8 cellular contexts compared by ENCODE assay signal in genomic region chr5:96868603-96869371, GRCh38. TPM values are rescaled to one million over a fixed set of nuclear protein-coding genes. Genes with fewer than 3 reads are reported as not detected.
A peak's percentile ranks its signal among the peaks of the same experiment; 100 is the strongest.
DNase-seq lines count a peak whose midpoint lies in the region; ATAC-seq and TF ChIP-seq lines count a peak whose summit lies in the region.

No MANE protein-coding gene starts in this region.

- H3K27me3 ChIP-seq in breast epithelium (no peaks in the 10 kb centered on the region), tibial artery (no peaks in the 10 kb centered on the region)

- no peaks in the 10 kb centered on the region for H3K36me3 ChIP-seq in breast epithelium
- no peaks in the 10 kb centered on the region for H3K36me3 ChIP-seq in tibial artery

- peak; percentile 64 for ATAC-seq in HG03457 (IDR thresholded peaks at IDR 0.05; ENCODE audit: unreplicated experiment)

- H3K4me3 ChIP-seq in breast epithelium (no peak overlapping the region), tibial artery (no peak overlapping the region)

- H3K9me3 ChIP-seq in breast epithelium (no peaks in the 10 kb centered on the region), tibial artery (no peaks in the 10 kb centered on the region)

- peak; percentile 96 for TF ChIP-seq CTCF in GM20000 (IDR thresholded peaks at IDR 0.05; ENCODE audit: extremely low read depth, missing control alignments)
- peak; percentile 31 to 85 (median 80) for TF ChIP-seq CTCF in breast epithelium (IDR thresholded peaks at IDR 0.05)
- peak; percentile 88 to 94 for TF ChIP-seq CTCF in tibial artery (IDR thresholded peaks at IDR 0.05)

- intact Hi-C loops in breast epithelium (cut with DNase I; ENCODE audit: low total_unique reads), result no loop called here
- intact Hi-C loops in tibial artery (cut with DNase I; ENCODE audit: low total_unique reads), result loop anchor here (5.0 to 10.0 kb wide), 2 partner anchors 126 to 294 kb away; no protein-coding TSS in a partner anchor

- TF ChIP-seq POLR2A in breast epithelium (IDR thresholded peaks at IDR 0.05), result no peak

- H3K27ac ChIP-seq in breast epithelium (no peak overlapping the region), tibial artery (no peak overlapping the region)

- H3K4me1 ChIP-seq in breast epithelium (no peaks in the 10 kb centered on the region), tibial artery (peaks cover 0 to 6% (median 0%) of the 10 kb centered on the region in 4 donors)

- peak; percentile 33 for DNase-seq in NCI-H2107 treated with DMSO at 0.1 percent for 48 hours (lab: John Stamatoyannopoulos, UW; ENCODE audit: unreplicated experiment)
- DNase-seq in NCI-H2107 (lab: John Stamatoyannopoulos, UW), result no peak
- DNase-seq in GM20000 (ENCODE audit: low spot score), result peak; percentile 61
- peak; percentile 79 for DNase-seq in NOMO-1 treated with DMSO at 0.1 percent for 48 hours (lab: John Stamatoyannopoulos, UW; ENCODE audit: unreplicated experiment)
- no peak for DNase-seq in breast epithelium (ENCODE audit: low spot score in 2 of 2)
- DNase-seq in kidney glomerular epithelial cell (lab: John Stamatoyannopoulos, UW), result peak; percentile 60
- no peak for DNase-seq in tibial artery

RNA-seq across cellular contexts. Expression of gene ERAP2, which starts 7.5 kb away (rescaled TPM):
- total RNA-seq in breast epithelium, result 10 to 100 TPM; 11.0 to 13.8 (median 12.8) TPM

Comparison
In these comparisons a context has a peak if more than half of its experiments do, and no peak if none do; other contexts are left out.
1. DNase-seq: peak in NCI-H2107 treated with DMSO at 0.1 percent for 48 hours (single experiment), GM20000 (single experiment), NOMO-1 treated with DMSO at 0.1 percent for 48 hours (single experiment) and kidney glomerular epithelial cell (single experiment); none in NCI-H2107 (single experiment), breast epithelium (0 of 2) and tibial artery (0 of 2).
2. Peak in every context shown above with its lines, with median percentiles within 50 percentile points of each other: CTCF ChIP-seq.